9 cellular contexts compared by ENCODE assay signal in genomic region chrX:13000311-13000811, GRCh38. TPM values are rescaled to one million over a fixed set of nuclear protein-coding genes. Genes with fewer than 3 reads are reported as not detected.
DNase-seq lines count a peak whose midpoint lies in the region; ATAC-seq and TF ChIP-seq lines count a peak whose summit lies in the region.
"Had no signal": no experiment of that assay in that cellular context is flagged by ENCODE, and none has a peak within 500 bp of the region (broad histone marks: within the 10 kb centered on the region; RNA-seq: fewer than 3 reads in every experiment).

No MANE protein-coding gene starts in this region.

- no peak overlapping the region for H4K8ac ChIP-seq in mesenchymal stem cell (ENCODE audit: low read length)

- CTCF ChIA-PET in HEK293T (lab: Yijun Ruan, JAX), result no interaction called here

- H2AFZ ChIP-seq in mesenchymal stem cell (ENCODE audit: low read depth, low read length), result peak overlapping the region; percentile 27

- H2BK120ac ChIP-seq in mesenchymal stem cell (ENCODE audit: low read depth, low read length), result no peak overlapping the region

- H3K18ac ChIP-seq in mesenchymal stem cell (ENCODE audit: low read depth in 1 of 2, low read length in 2 of 2), result peak overlapping the region in 1 of 2 experiments; percentile 24

- no peak overlapping the region for H3K27ac ChIP-seq in mesenchymal stem cell (ENCODE audit: low read length, poor library complexity, severe bottlenecking)

- DNase-seq in activated CD4-positive, alpha-beta T cell treated with anti-CD3 and anti-CD28 coated beads for 48 hours, result peak; percentile 55
- DNase-seq in activated CD4-positive, alpha-beta T cell treated with anti-CD3 and anti-CD28 coated beads, Interleukin-2, amount 50 U/mL, for 4 hours, result no peak
- DNase-seq in T follicular helper cell (ENCODE audit: low read depth) (peak; percentile 26), mesenchymal stem cell (no peak), NCI-H526 (lab: John Stamatoyannopoulos, UW) (no peak), HEK293T (ENCODE audit: extremely low spot score) (no peak)

- H2BK15ac ChIP-seq in mesenchymal stem cell (ENCODE audit: low read depth, poor library complexity, severe bottlenecking), result no peak overlapping the region

- no peak overlapping the region for H3K4me2 ChIP-seq in mesenchymal stem cell (ENCODE audit: low read length, poor library complexity, severe bottlenecking)

- no peaks in the 10 kb centered on the region for H3K9me3 ChIP-seq in mesenchymal stem cell (ENCODE audit: control insufficient read depth, low read length)

- peaks cover 0 to 18% of the 10 kb centered on the region in 2 experiments for H3K27me3 ChIP-seq in mesenchymal stem cell (ENCODE audit: control insufficient read depth in 1 of 2, insufficient read depth in 1 of 2, low read length in 2 of 2)

- no peak overlapping the region for H3K4me3 ChIP-seq in mesenchymal stem cell (ENCODE audit: insufficient read depth in 1 of 2, low read depth in 1 of 2, low read length in 2 of 2)

- no peak overlapping the region for H3K14ac ChIP-seq in mesenchymal stem cell (ENCODE audit: low read length in 2 of 2)

- H3K9ac ChIP-seq in mesenchymal stem cell (ENCODE audit: low read length), result no peak overlapping the region

- no peaks in the 10 kb centered on the region for H3K79me1 ChIP-seq in mesenchymal stem cell (replicated peaks; ENCODE audit: low read length, poor library complexity, severe bottlenecking)

- H4K91ac ChIP-seq in mesenchymal stem cell (ENCODE audit: low read length), result no peak overlapping the region

- no peaks in the 10 kb centered on the region for H3K4me1 ChIP-seq in mesenchymal stem cell (ENCODE audit: control insufficient read depth, insufficient read depth, low read depth, low read length)

- ATAC-seq in HG02981 (IDR thresholded peaks at IDR 0.05; ENCODE audit: unreplicated experiment) (peak; percentile 50), HG03457 (IDR thresholded peaks at IDR 0.05; ENCODE audit: unreplicated experiment) (no peak)

- 35% methylated on average over 7 of the region's 8 CpGs for WGBS in mesenchymal stem cell

- H2BK12ac ChIP-seq in mesenchymal stem cell (ENCODE audit: low read length in 2 of 2), result no peak overlapping the region

- POLR2A ChIA-PET in HEK293T (lab: Yijun Ruan, JAX), result no interaction called here

- H3K23ac ChIP-seq in mesenchymal stem cell (ENCODE audit: low read length in 2 of 2), result no peak overlapping the region

- H2BK5ac ChIP-seq in mesenchymal stem cell (ENCODE audit: low read depth, low read length, poor library complexity, severe bottlenecking), result no peak overlapping the region

- H3K4ac ChIP-seq in mesenchymal stem cell (ENCODE audit: low read depth in 1 of 2, low read length in 2 of 2), result no peak overlapping the region

- no peak overlapping the region for H2AK5ac ChIP-seq in mesenchymal stem cell (ENCODE audit: low read length, severe bottlenecking)

- no peaks in the 10 kb centered on the region for H3K36me3 ChIP-seq in mesenchymal stem cell (ENCODE audit: control insufficient read depth in 1 of 2, insufficient read depth in 2 of 2, low read depth in 1 of 2, low read length in 2 of 2)

TF ChIP-seq in HEK293T, 16 proteins besides CTCF, POLR2A, EP300 and RAD21:
- TF ChIP-seq TARDBP (IDR thresholded peaks at IDR 0.05), result no peak
- TF ChIP-seq PKNOX1 (IDR thresholded peaks at IDR 0.05), result no peak
- no peak for TF ChIP-seq HDGF (IDR thresholded peaks at IDR 0.05; ENCODE audit: borderline replicate concordance)
- no peak for TF ChIP-seq CTBP1 (IDR thresholded peaks at IDR 0.05; ENCODE audit: borderline replicate concordance)
- no peak for TF ChIP-seq LEF1 (IDR thresholded peaks at IDR 0.05; ENCODE audit: borderline replicate concordance)

RNA-seq across cellular contexts. Expression of gene TMSB4X, which starts 25.5 kb away (rescaled TPM):
- 9,006 TPM for polyA plus RNA-seq in mesenchymal stem cell (2013, experiment 1 of 2)
- 8,811 TPM for polyA plus RNA-seq in mesenchymal stem cell (2013, experiment 2 of 2)

RNA-seq across cellular contexts. Expression of gene FAM9C, which starts 44.1 kb away (rescaled TPM):
- polyA plus RNA-seq in mesenchymal stem cell (2013, experiment 1 of 2), result 0.07 TPM
- 0.04 TPM for polyA plus RNA-seq in mesenchymal stem cell (2013, experiment 2 of 2)
- polyA plus RNA-seq: BJ had no signal

Comparison
In these comparisons a context has a peak if more than half of its experiments do, and no peak if none do; other contexts are left out.
1. DNase-seq: peak in activated CD4-positive, alpha-beta T cell treated with anti-CD3 and anti-CD28 coated beads for 48 hours (single experiment) and T follicular helper cell (single experiment); none in activated CD4-positive, alpha-beta T cell treated with anti-CD3 and anti-CD28 coated beads, Interleukin-2, amount 50 U/mL, for 4 hours (0 of 2), mesenchymal stem cell (single experiment), NCI-H526 (0 of 2) and HEK293T (single experiment).